19 cellular contexts compared by ENCODE assay signal in the genomic region with DNA sequence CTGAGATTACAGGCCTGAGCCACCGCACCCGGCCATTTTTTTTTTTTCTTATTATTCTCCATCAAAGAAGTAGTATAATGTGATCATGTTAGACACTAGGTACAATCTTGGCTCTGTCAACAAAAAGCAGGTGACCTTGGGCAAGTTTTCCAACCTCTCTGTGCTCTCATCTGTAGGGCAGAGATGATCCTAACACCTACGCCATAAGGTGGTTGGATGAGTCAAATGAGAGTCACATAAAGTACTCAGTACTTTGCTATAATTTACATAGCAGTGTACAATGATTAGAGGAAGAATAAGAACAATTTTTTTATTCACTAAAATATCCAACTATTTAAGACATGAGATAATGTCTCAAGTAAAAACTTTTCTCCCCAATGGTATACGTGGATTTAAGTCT.
"Had no signal": no experiment of that assay in that cellular context is flagged by ENCODE, and none has a peak within 500 bp of the region (broad histone marks: within the 10 kb centered on the region; RNA-seq: fewer than 3 reads in every experiment).

No MANE protein-coding gene starts in this region.

- DNase-seq: activated CD4-positive, alpha-beta memory T cell treated with anti-CD3 and anti-CD28 coated beads for 36 hours; activated CD4-positive, alpha-beta T cell treated with anti-CD3 and anti-CD28 coated beads for 1 hour; activated gamma-delta T cell; activated naive CD8-positive, alpha-beta T cell treated with anti-CD3 and anti-CD28 coated beads, Interleukin-2, amount 10 ng/mL, durations not matched to agents 7 days and 5 days; activated T-cell treated with anti-CD3 and anti-CD28 coated beads, Interleukin-2, amount 50 U/mL, for 48 hours; body of pancreas; central memory CD4-positive, alpha-beta T cell; cortex of kidney; pancreas; stimulated activated CD4-positive, alpha-beta T cell treated with anti-CD3 and anti-CD28 coated beads, Interleukin-4, amount 100 ng/mL, for 1 hour had no signal

- H3K27me3 Mint-ChIP-seq: activated CD4-positive, alpha-beta memory T cell treated with anti-CD3 and anti-CD28 coated beads for 36 hours; activated naive CD8-positive, alpha-beta T cell treated with anti-CD3 and anti-CD28 coated beads, Interleukin-2, amount 10 ng/mL, durations not matched to agents 7 days and 5 days had no signal

- H3K27ac Mint-ChIP-seq: activated CD4-positive, alpha-beta memory T cell treated with anti-CD3 and anti-CD28 coated beads for 36 hours; activated naive CD8-positive, alpha-beta T cell treated with anti-CD3 and anti-CD28 coated beads, Interleukin-2, amount 10 ng/mL, durations not matched to agents 7 days and 5 days; natural killer cell treated with Interleukin-12 subunit alpha and Interleukin-12 subunit beta and Interleukin-15 and Interleukin-18, amount 100 ng/mL, for 72 hours; T-helper 1 cell treated with Interleukin-12 subunit alpha and Interleukin-12 subunit beta and Interleukin-4 antibody, amounts not matched to agents 30 μg/mL and 1 μg/mL, for 36 hours had no signal

- ATAC-seq: body of pancreas; natural killer cell treated with Interleukin-12 subunit alpha and Interleukin-12 subunit beta and Interleukin-15 and Interleukin-18, amount 100 ng/mL, for 72 hours; pancreas; sciatic nerve had no signal

- H3K27me3 ChIP-seq: body of pancreas, esophagus muscularis mucosa, neutrophil, pancreas, SJSA1 had no signal

- H3K9me3 ChIP-seq: body of pancreas, esophagus muscularis mucosa, neutrophil, pancreas, SJSA1 had no signal

- H3K4me1 ChIP-seq: body of pancreas, esophagus muscularis mucosa, pancreas had no signal

- H3K9me3 Mint-ChIP-seq: activated CD4-positive, alpha-beta memory T cell treated with anti-CD3 and anti-CD28 coated beads for 36 hours; natural killer cell treated with Interleukin-12 subunit alpha and Interleukin-12 subunit beta and Interleukin-15 and Interleukin-18, amount 100 ng/mL, for 72 hours; T-helper 1 cell treated with Interleukin-12 subunit alpha and Interleukin-12 subunit beta and Interleukin-4 antibody, amounts not matched to agents 30 μg/mL and 1 μg/mL, for 36 hours had no signal

- H3K27ac ChIP-seq: body of pancreas, esophagus muscularis mucosa, neutrophil, pancreas had no signal

- H3K4me3 Mint-ChIP-seq: activated CD4-positive, alpha-beta memory T cell treated with anti-CD3 and anti-CD28 coated beads for 36 hours; activated naive CD8-positive, alpha-beta T cell treated with anti-CD3 and anti-CD28 coated beads, Interleukin-2, amount 10 ng/mL, durations not matched to agents 7 days and 5 days; mesothelial cell of epicardium; natural killer cell treated with Interleukin-12 subunit alpha and Interleukin-12 subunit beta and Interleukin-15 and Interleukin-18, amount 100 ng/mL, for 72 hours; T-helper 1 cell treated with Interleukin-12 subunit alpha and Interleukin-12 subunit beta and Interleukin-4 antibody, amounts not matched to agents 30 μg/mL and 1 μg/mL, for 36 hours had no signal

- H3K4me2 ChIP-seq: smooth muscle cell had no signal

- H3K36me3 Mint-ChIP-seq: activated CD4-positive, alpha-beta memory T cell treated with anti-CD3 and anti-CD28 coated beads for 36 hours; activated naive CD8-positive, alpha-beta T cell treated with anti-CD3 and anti-CD28 coated beads, Interleukin-2, amount 10 ng/mL, durations not matched to agents 7 days and 5 days; mesothelial cell of epicardium; natural killer cell treated with Interleukin-12 subunit alpha and Interleukin-12 subunit beta and Interleukin-15 and Interleukin-18, amount 100 ng/mL, for 72 hours had no signal

- H3K36me3 ChIP-seq: esophagus muscularis mucosa, neutrophil, pancreas, SJSA1 had no signal

- H3K4me3 ChIP-seq: body of pancreas, esophagus muscularis mucosa, lung, pancreas, SJSA1, smooth muscle cell had no signal
